30 cellular contexts compared by ENCODE assay signal in the genomic region with DNA sequence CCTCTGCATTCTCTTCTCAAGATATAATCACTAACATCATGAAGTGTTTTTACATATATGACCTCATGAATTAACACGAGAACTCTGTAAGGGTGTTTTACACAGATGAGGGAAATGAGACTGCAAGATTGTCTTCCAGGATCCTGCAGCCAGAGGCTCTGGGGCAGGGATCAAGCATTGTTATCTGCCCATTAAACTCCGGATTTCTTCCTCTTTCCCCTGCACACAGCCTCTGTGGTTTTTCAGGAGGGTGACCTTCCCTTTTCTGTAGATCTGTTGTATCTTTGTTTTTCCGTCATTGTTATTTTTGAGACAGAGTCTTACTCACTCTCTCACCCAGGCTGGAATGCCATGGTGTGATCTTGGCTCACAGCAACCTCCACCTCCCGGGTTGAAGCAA. TPM values are rescaled to one million over a fixed set of nuclear protein-coding genes. Genes with fewer than 3 reads are reported as not detected.
DNase-seq lines count a peak whose midpoint lies in the region; ATAC-seq and TF ChIP-seq lines count a peak whose summit lies in the region.
"Had no signal": no experiment of that assay in that cellular context is flagged by ENCODE, and none has a peak within 500 bp of the region (broad histone marks: within the 10 kb centered on the region; RNA-seq: fewer than 3 reads in every experiment).

No MANE protein-coding gene starts in this region.

- no peak overlapping the region for H3K9ac ChIP-seq in endodermal cell (ENCODE audit: extremely low read depth, low read length, poor library complexity, severe bottlenecking)

- H3K27me3 Mint-ChIP-seq in activated CD8-positive, alpha-beta memory T cell treated with anti-CD3 and anti-CD28 coated beads, Interleukin-2, amount 10 ng/mL, durations not matched to agents 7 days and 5 days = no peaks in the 10 kb centered on the region
- H3K27me3 Mint-ChIP-seq in endodermal cell (ENCODE audit: insufficient read depth) = no peaks in the 10 kb centered on the region
- H3K27me3 Mint-ChIP-seq: activated naive CD8-positive, alpha-beta T cell; activated T-helper 17 cell treated with anti-CD3 and anti-CD28 coated beads, Interleukin-2, amount 50 U/mL, for 72 hours; central memory CD8-positive, alpha-beta T cell; progenitor cell of endocrine pancreas; T-cell had no signal

- H3K4me1 ChIP-seq in endodermal cell (ENCODE audit: control insufficient read depth, insufficient read depth, low read length) = no peaks in the 10 kb centered on the region
- H3K4me1 ChIP-seq: tibial nerve had no signal

- no peaks in the 10 kb centered on the region for H3K4me1 Mint-ChIP-seq in activated CD8-positive, alpha-beta memory T cell treated with anti-CD3 and anti-CD28 coated beads, Interleukin-2, amount 10 ng/mL, durations not matched to agents 7 days and 5 days
- H3K4me1 Mint-ChIP-seq in endodermal cell = peaks cover 3% of the 10 kb centered on the region
- H3K4me1 Mint-ChIP-seq: central memory CD8-positive, alpha-beta T cell; T-cell had no signal

- H3K9me3 Mint-ChIP-seq in activated CD8-positive, alpha-beta memory T cell treated with anti-CD3 and anti-CD28 coated beads, Interleukin-2, amount 10 ng/mL, durations not matched to agents 7 days and 5 days (ENCODE audit: low read depth) = no peaks in the 10 kb centered on the region
- H3K9me3 Mint-ChIP-seq in endodermal cell = peaks cover 1% of the 10 kb centered on the region
- H3K9me3 Mint-ChIP-seq: activated T-helper 17 cell treated with anti-CD3 and anti-CD28 coated beads, Interleukin-2, amount 50 U/mL, for 72 hours; central memory CD8-positive, alpha-beta T cell; T-cell had no signal

- H3K27ac ChIP-seq in endodermal cell (ENCODE audit: low read depth, low read length) = no peak overlapping the region
- H3K27ac ChIP-seq: PC-9, tibial nerve, WERI-Rb-1 had no signal

- no peak overlapping the region for H3K4me3 ChIP-seq in endodermal cell (ENCODE audit: low read length)
- H3K4me3 ChIP-seq: PC-9, tibial nerve had no signal

- no peaks in the 10 kb centered on the region for H3K27me3 ChIP-seq in endodermal cell (ENCODE audit: control insufficient read depth, insufficient read depth, low read length, poor library complexity, severe bottlenecking)
- H3K27me3 ChIP-seq: tibial nerve had no signal

- no peaks in the 10 kb centered on the region for H3K9me3 ChIP-seq in endodermal cell (ENCODE audit: control insufficient read depth, low read length)
- H3K9me3 ChIP-seq: tibial nerve had no signal

- no peak for ATAC-seq in activated CD8-positive, alpha-beta memory T cell treated with anti-CD3 and anti-CD28 coated beads, Interleukin-2, amount 10 ng/mL, durations not matched to agents 7 days and 5 days
- ATAC-seq in GM18858 (IDR thresholded peaks at IDR 0.05; ENCODE audit: unreplicated experiment) = no peak
- ATAC-seq: activated T-helper 17 cell treated with anti-CD3 and anti-CD28 coated beads, Interleukin-2, amount 50 U/mL, for 72 hours; T-cell had no signal

- CTCF ChIA-PET in activated CD8-positive, alpha-beta memory T cell treated with anti-CD3 and anti-CD28 coated beads, Interleukin-2, amount 10 ng/mL, durations not matched to agents 7 days and 5 days (lab: Charles Lee) = no interaction called here

- WGBS in endodermal cell (ENCODE audit: insufficient coverage in 1 of 2, insufficient read length in 1 of 2), 2 experiments = 94 to 100% methylated on average over 1 to 4 of the region's 4 CpGs

- no peak for TF ChIP-seq CTCF in endodermal cell (conservative IDR thresholded peaks at IDR 0.05)

- H3K36me3 ChIP-seq in endodermal cell (ENCODE audit: control insufficient read depth, insufficient read depth, low read length) = peaks cover 44% of the 10 kb centered on the region

- no peak overlapping the region for H3K4me3 Mint-ChIP-seq in activated CD8-positive, alpha-beta memory T cell treated with anti-CD3 and anti-CD28 coated beads, Interleukin-2, amount 10 ng/mL, durations not matched to agents 7 days and 5 days
- H3K4me3 Mint-ChIP-seq in endodermal cell = no peak overlapping the region
- H3K4me3 Mint-ChIP-seq: activated naive CD8-positive, alpha-beta T cell; activated T-helper 17 cell treated with anti-CD3 and anti-CD28 coated beads, Interleukin-2, amount 50 U/mL, for 72 hours; central memory CD8-positive, alpha-beta T cell; T-cell had no signal

- peaks cover 15% of the 10 kb centered on the region for H3K36me3 Mint-ChIP-seq in activated CD8-positive, alpha-beta memory T cell treated with anti-CD3 and anti-CD28 coated beads, Interleukin-2, amount 10 ng/mL, durations not matched to agents 7 days and 5 days
- H3K36me3 Mint-ChIP-seq in endodermal cell (ENCODE audit: low read depth) = peaks cover 59% of the 10 kb centered on the region

- H3K27ac Mint-ChIP-seq in activated CD8-positive, alpha-beta memory T cell treated with anti-CD3 and anti-CD28 coated beads, Interleukin-2, amount 10 ng/mL, durations not matched to agents 7 days and 5 days = peak overlapping the region; percentile 4
- H3K27ac Mint-ChIP-seq in endodermal cell = peak overlapping the region; percentile 9
- H3K27ac Mint-ChIP-seq: activated naive CD8-positive, alpha-beta T cell; activated T-helper 17 cell treated with anti-CD3 and anti-CD28 coated beads, Interleukin-2, amount 50 U/mL, for 72 hours; progenitor cell of endocrine pancreas; T-cell had no signal

- DNase-seq in activated CD8-positive, alpha-beta memory T cell treated with anti-CD3 and anti-CD28 coated beads, Interleukin-2, amount 10 ng/mL, durations not matched to agents 7 days and 5 days = no peak
- DNase-seq in activated CD8-positive, alpha-beta memory T cell treated with anti-CD3 and anti-CD28 coated beads for 24 hours = no peak
- DNase-seq in OCI-M1 (lab: John Stamatoyannopoulos, UW) (peak; percentile 81), endodermal cell (no peak), NCI-H1092 treated with DMSO at 0.1 percent for 48 hours (lab: John Stamatoyannopoulos, UW) (no peak), GM03348 (ENCODE audit: low spot score) (no peak)
- no peak for DNase-seq in stimulated activated CD4-positive, alpha-beta T cell treated with anti-CD3 and anti-CD28 coated beads, Interleukin-4, amount 100 ng/mL, for 1 hour
- DNase-seq: 8988T; activated CD8-positive, alpha-beta memory T cell treated with anti-CD3 and anti-CD28 coated beads, Interleukin-2, amount 50 U/mL, for 48 hours; aorta; DMS79; erythroblast; GOT3; head of caudate nucleus; KG1; kidney glomerular epithelial cell; NCI-H1092; NCI-H2029; NCI-H2227 treated with DMSO at 0.1 percent for 48 hours; NCI-H748 treated with DMSO at 0.1 percent for 48 hours; PC-9; SHP77; T-cell; WERI-Rb-1 had no signal

RNA-seq across cellular contexts. Expression of a gene that starts 22.8 kb away (rescaled TPM):
- 10 to 100 TPM; 38.9 to 44.6 TPM for total RNA-seq in activated CD8-positive, alpha-beta memory T cell treated with anti-CD3 and anti-CD28 coated beads, Interleukin-2, amount 10 ng/mL, durations not matched to agents 7 days and 5 days
- 10 to 100 TPM; 66.9 to 68.6 TPM for total RNA-seq in endodermal cell
- 56.3 TPM for polyA plus RNA-seq in endodermal cell (2013, experiment 1 of 2)
- polyA plus RNA-seq in endodermal cell (2013, experiment 2 of 2) = 54.9 TPM
